In the genomic region with DNA sequence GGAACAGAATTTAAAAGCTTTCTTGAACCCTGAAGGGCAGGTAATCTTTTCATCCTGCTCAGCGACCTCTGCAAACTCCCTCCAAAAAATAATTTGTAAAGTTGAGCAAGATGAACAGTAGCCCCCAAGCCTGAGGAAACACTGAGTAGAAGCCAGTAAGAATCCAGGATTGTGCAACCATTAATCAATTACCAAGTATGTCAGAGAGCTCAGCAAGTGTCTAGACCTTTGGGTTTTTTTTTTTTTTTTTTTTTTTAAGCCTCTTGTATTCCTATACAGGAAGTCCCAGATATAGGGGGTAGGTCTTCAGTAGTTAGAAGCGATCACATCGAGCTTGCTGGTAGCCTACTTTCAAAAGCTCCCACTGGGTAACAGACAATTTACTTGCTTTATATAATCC, we compare ENCODE assay signal across 18 cellular contexts.
"Had no signal": no experiment of that assay in that cellular context is flagged by ENCODE, and none has a peak within 500 bp of the region (broad histone marks: within the 10 kb centered on the region; RNA-seq: fewer than 3 reads in every experiment).

No MANE protein-coding gene starts in this region.

- H3K4me1 Mint-ChIP-seq: memory B cell, mesothelial cell of epicardium, neural progenitor cell had no signal

- H3K36me3 Mint-ChIP-seq: memory B cell; mesothelial cell of epicardium; natural killer cell treated with Interleukin-12 subunit alpha and Interleukin-12 subunit beta and Interleukin-15 and Interleukin-18, amount 100 ng/mL, for 72 hours; neural progenitor cell had no signal

- H3K36me3 ChIP-seq: esophagus muscularis mucosa, heart left ventricle, neural progenitor cell, ovary, stomach, thoracic aorta had no signal

- H3K27ac Mint-ChIP-seq: memory B cell; mesothelial cell of epicardium; natural killer cell treated with Interleukin-12 subunit alpha and Interleukin-12 subunit beta and Interleukin-15 and Interleukin-18, amount 100 ng/mL, for 72 hours; neural progenitor cell had no signal

- H3K4me3 Mint-ChIP-seq: memory B cell; mesothelial cell of epicardium; natural killer cell treated with Interleukin-12 subunit alpha and Interleukin-12 subunit beta and Interleukin-15 and Interleukin-18, amount 100 ng/mL, for 72 hours; neural progenitor cell had no signal

- DNase-seq: effector memory CD4-positive, alpha-beta T cell; foreskin melanocyte; heart left ventricle; hippocampal formation; nucleus accumbens; ovary; right cardiac atrium; stimulated activated naive CD4-positive, alpha-beta T cell; stomach; substantia nigra; trophoblast cell had no signal

- H3K9ac ChIP-seq: neural progenitor cell had no signal

- ATAC-seq: heart left ventricle; natural killer cell treated with Interleukin-12 subunit alpha and Interleukin-12 subunit beta and Interleukin-15 and Interleukin-18, amount 100 ng/mL, for 72 hours; right cardiac atrium had no signal

- H3K4me1 ChIP-seq: esophagus muscularis mucosa, neural progenitor cell, stomach had no signal

- H3K27ac ChIP-seq: esophagus muscularis mucosa, heart left ventricle, neural progenitor cell, ovary, stomach, thoracic aorta had no signal

- H3K9me3 Mint-ChIP-seq: memory B cell; mesothelial cell of epicardium; natural killer cell treated with Interleukin-12 subunit alpha and Interleukin-12 subunit beta and Interleukin-15 and Interleukin-18, amount 100 ng/mL, for 72 hours; neural progenitor cell had no signal

- H3K27me3 ChIP-seq: esophagus muscularis mucosa, heart left ventricle, neural progenitor cell, ovary, stomach had no signal

- FAIRE-seq: endometrium had no signal

- H3K4me3 ChIP-seq: esophagus muscularis mucosa, heart left ventricle, neural progenitor cell, ovary, stomach, thoracic aorta had no signal

- H2AFZ ChIP-seq: neural progenitor cell had no signal

- H3K27me3 Mint-ChIP-seq: memory B cell had no signal

- H3K9me3 ChIP-seq: esophagus muscularis mucosa, heart left ventricle, ovary, stomach, thoracic aorta had no signal

- H3K4me2 ChIP-seq: neural progenitor cell had no signal
